1 cellular context compared by ENCODE assay signal in genomic region chr15:98483575-98484130, GRCh38.
TF ChIP-seq lines count a peak whose summit lies in the region.

No MANE protein-coding gene starts in this region.

TF ChIP-seq in SK-N-SH, 30 proteins besides CTCF, POLR2A, EP300 and RAD21 (continued from another document):
- no peak for TF ChIP-seq REST (IDR thresholded peaks at IDR 0.05; ENCODE audit: low read depth, low read length)
- no peak for TF ChIP-seq RFX5 (IDR thresholded peaks at IDR 0.05; ENCODE audit: low read length)
